ENCODE assay signal across 16 cellular contexts in genomic region chr5:151005187-151005974, GRCh38. TPM values are rescaled to one million over a fixed set of nuclear protein-coding genes. Genes with fewer than 3 reads are reported as not detected.
DNase-seq lines count a peak whose midpoint lies in the region; ATAC-seq and TF ChIP-seq lines count a peak whose summit lies in the region.
"Had no signal": no experiment of that assay in that cellular context is flagged by ENCODE, and none has a peak within 500 bp of the region (broad histone marks: within the 10 kb centered on the region; RNA-seq: fewer than 3 reads in every experiment).

No MANE protein-coding gene starts in this region.

- no peak overlapping the region for H3K4me3 ChIP-seq in colonic mucosa
- no peak overlapping the region for H3K4me3 ChIP-seq in right cardiac atrium (ENCODE audit: low read length)
- no peak overlapping the region for H3K4me3 ChIP-seq in parathyroid adenoma (ENCODE audit: low read depth, low read length)
- no peak overlapping the region for H3K4me3 ChIP-seq in uterus
- H3K4me3 ChIP-seq in SK-N-SH (ENCODE audit: low read depth in 2 of 2, low read length in 1 of 2) = no peak overlapping the region

- intact Hi-C loops in colonic mucosa (cut with DNase I) = no loop called here
- intact Hi-C loops in right cardiac atrium (cut with DNase I) = no loop called here
- intact Hi-C loops in uterus (cut with DNase I; ENCODE audit: low total_unique reads) = loop anchor here (5.0 kb wide), 1 partner anchor 112 kb away; no protein-coding TSS in a partner anchor

- no peak for TF ChIP-seq RAD21 in SK-N-SH (IDR thresholded peaks at IDR 0.05; ENCODE audit: low read length)

- H3K27ac ChIP-seq in colonic mucosa = peak overlapping the region; percentile 60
- peak overlapping the region; percentile 83 for H3K27ac ChIP-seq in right cardiac atrium (ENCODE audit: low read length)
- H3K27ac ChIP-seq in parathyroid adenoma = peak overlapping the region; percentile 69
- peak overlapping the region; percentile 80 to 83 for H3K27ac ChIP-seq in uterus
- no peak overlapping the region for H3K27ac ChIP-seq in SK-N-SH (ENCODE audit: low read depth in 2 of 2, low read length in 1 of 2)
- H3K27ac ChIP-seq: neutrophil had no signal

- H3K27me3 ChIP-seq in colonic mucosa (no peaks in the 10 kb centered on the region), right cardiac atrium (ENCODE audit: control insufficient read depth, insufficient read depth) (no peaks in the 10 kb centered on the region), parathyroid adenoma (ENCODE audit: control insufficient read depth, insufficient read depth, low read length) (no peaks in the 10 kb centered on the region), uterus (no peaks in the 10 kb centered on the region), SK-N-SH (ENCODE audit: insufficient read depth) (no peaks in the 10 kb centered on the region)
- H3K27me3 ChIP-seq: neutrophil had no signal

- POLR2A ChIA-PET in SK-N-SH (lab: Yijun Ruan, JAX) = no interaction called here

- H3K4me1 ChIP-seq in colonic mucosa (peaks cover 3% of the 10 kb centered on the region), right cardiac atrium (ENCODE audit: control insufficient read depth, insufficient read depth, low read length) (peaks cover 12% of the 10 kb centered on the region), parathyroid adenoma (peaks cover 4% of the 10 kb centered on the region), uterus (peaks cover 10 to 16% of the 10 kb centered on the region in 2 donors), SK-N-SH (ENCODE audit: control insufficient read depth in 1 of 2, insufficient read depth in 2 of 2, low read depth in 1 of 2, low read length in 1 of 2) (no peaks in the 10 kb centered on the region)

- no peaks in the 10 kb centered on the region for H3K9me3 ChIP-seq in colonic mucosa
- no peaks in the 10 kb centered on the region for H3K9me3 ChIP-seq in right cardiac atrium (ENCODE audit: control insufficient read depth, low read length)
- no peaks in the 10 kb centered on the region for H3K9me3 ChIP-seq in parathyroid adenoma (ENCODE audit: control insufficient read depth, low read length)
- no peaks in the 10 kb centered on the region for H3K9me3 ChIP-seq in uterus
- H3K9me3 ChIP-seq in SK-N-SH = no peaks in the 10 kb centered on the region
- H3K9me3 ChIP-seq: neutrophil had no signal

- no peaks in the 10 kb centered on the region for H3K9me2 ChIP-seq in SK-N-SH

- TF ChIP-seq CTCF in colonic mucosa (IDR thresholded peaks at IDR 0.05) = no peak
- TF ChIP-seq CTCF in parathyroid adenoma (IDR thresholded peaks at IDR 0.05) = no peak
- no peak for TF ChIP-seq CTCF in uterus (IDR thresholded peaks at IDR 0.05)
- no peak for TF ChIP-seq CTCF in SK-N-SH (IDR thresholded peaks at IDR 0.05)

- TF ChIP-seq EP300 in SK-N-SH (IDR thresholded peaks at IDR 0.05; ENCODE audit: borderline replicate concordance in 1 of 2, low read depth in 1 of 2, low read length in 1 of 2) = no peak

- H3K9ac ChIP-seq in colonic mucosa (ENCODE audit: low read depth in 2 of 2, low read length in 2 of 2) = peak overlapping the region; percentile 26 to 30
- H3K9ac ChIP-seq in parathyroid adenoma = no peak overlapping the region
- H3K9ac ChIP-seq in SK-N-SH = no peak overlapping the region

- no peaks in the 10 kb centered on the region for H3K79me2 ChIP-seq in parathyroid adenoma
- no peaks in the 10 kb centered on the region for H3K79me2 ChIP-seq in SK-N-SH (ENCODE audit: insufficient read depth)

- no peaks in the 10 kb centered on the region for H4K20me1 ChIP-seq in SK-N-SH (ENCODE audit: insufficient read depth)

- H3K4me2 ChIP-seq in parathyroid adenoma (ENCODE audit: low read length) = no peak overlapping the region
- H3K4me2 ChIP-seq in SK-N-SH = no peak overlapping the region

- H2AFZ ChIP-seq in parathyroid adenoma (peak overlapping the region; percentile 13), SK-N-SH (ENCODE audit: low read depth) (no peak overlapping the region)

- no peak for DNase-seq in colonic mucosa
- peak; percentile 41 to 85 (median 64) for DNase-seq in right cardiac atrium
- DNase-seq in uterus = peak; percentile 67 to 79
- no peak for DNase-seq in DMS79 (lab: John Stamatoyannopoulos, UW)
- DNase-seq in SK-N-SH = no peak
- no peak for DNase-seq in MV-4-11 (lab: John Stamatoyannopoulos, UW)
- DNase-seq: activated CD4-positive, alpha-beta T cell treated with anti-CD3 and anti-CD28 coated beads, Interleukin-2, amount 10 ng/mL, durations not matched to agents 24 days and 14 days; CD8-positive, alpha-beta T cell; erythroblast; immature natural killer cell; NCI-H2107; stimulated activated CD4-positive, alpha-beta T cell treated with anti-CD3 and anti-CD28 coated beads, Interleukin-1b, Interleukin-23, amount 100 ng/mL, for 48 hours had no signal

- no peaks in the 10 kb centered on the region for H3F3A ChIP-seq in SK-N-SH (replicated peaks; ENCODE audit: insufficient read depth)

- H3K36me3 ChIP-seq in colonic mucosa = no peaks in the 10 kb centered on the region
- H3K36me3 ChIP-seq in parathyroid adenoma (ENCODE audit: control insufficient read depth, insufficient read depth, low read length) = no peaks in the 10 kb centered on the region
- H3K36me3 ChIP-seq in uterus = no peaks in the 10 kb centered on the region
- no peaks in the 10 kb centered on the region for H3K36me3 ChIP-seq in SK-N-SH (replicated peaks in 1 of 2; ENCODE audit: control insufficient read depth in 1 of 2, insufficient read depth in 2 of 2, low read length in 1 of 2)
- H3K36me3 ChIP-seq: neutrophil had no signal

- CTCF ChIA-PET in SK-N-SH (lab: Yijun Ruan, JAX) = interaction anchor here (1.0 to 1.8 kb wide), 5 partner anchors 43 to 160 kb away, joined by 3 to 10 read pairs (median 5); no protein-coding TSS in a partner anchor

- WGBS in right cardiac atrium = 44% methylated on average over 5 of the region's 5 CpGs
- 32% methylated on average over 5 of the region's 5 CpGs for WGBS in SK-N-SH (ENCODE audit: low lambda C conversion rate)

- TF ChIP-seq POLR2A in uterus (IDR thresholded peaks at IDR 0.05) = no peak

- peak; percentile 53 to 70 for ATAC-seq in right cardiac atrium
- ATAC-seq: activated T-helper 17 cell treated with anti-CD3 and anti-CD28 coated beads, Interleukin-2, amount 50 U/mL, for 72 hours; CD8-positive, alpha-beta T cell had no signal

TF ChIP-seq in SK-N-SH, 30 proteins besides CTCF, POLR2A, EP300 and RAD21:
- TF ChIP-seq GATA2 (CRISPR knock-in tag; IDR thresholded peaks at IDR 0.05) = no peak

RNA-seq across cellular contexts. Expression of gene GPX3, which starts 15.0 kb away (rescaled TPM):
- total RNA-seq in colonic mucosa = 10 to 100 TPM; 30.2 to 60.5 TPM
- 1,000 to 10,000 TPM; 1,359 to 2,012 (median 1,429) TPM for total RNA-seq in right cardiac atrium
- polyA plus RNA-seq in right cardiac atrium = 1,982 TPM
- total RNA-seq in uterus = 1,000 to 10,000 TPM in 1 of 4 donors, 100 to 1,000 TPM in 2, 1 to 10 TPM in 1; 5.7 to 1,241 (median 263) TPM
- polyA plus RNA-seq in SK-N-SH (2012; rRNA removed) = 3.2 and 3.8 TPM in 2 replicates
- 2.9 and 3.5 TPM in 2 replicates for polyA plus RNA-seq in SK-N-SH (2012; cell fraction: cytosol; rRNA removed)
- 0.77 and 1.1 TPM in 2 replicates for polyA plus RNA-seq in SK-N-SH (2012; cell fraction: nucleus; rRNA removed)
- total RNA-seq: activated CD4-positive, alpha-beta T cell treated with anti-CD3 and anti-CD28 coated beads, Interleukin-2, amount 10 ng/mL, durations not matched to agents 24 days and 14 days; activated T-helper 17 cell treated with anti-CD3 and anti-CD28 coated beads, Interleukin-2, amount 50 U/mL, for 72 hours; CD8-positive, alpha-beta T cell; T-helper 1 cell treated with Interleukin-12 subunit alpha and Interleukin-12 subunit beta and Interleukin-4 antibody, amounts not matched to agents 30 ng/mL and 1 ng/mL, for 36 hours had no signal

Comparison
In these comparisons a context has a peak if more than half of its experiments do, and no peak if none do; other contexts are left out.
1. DNase-seq: peak in right cardiac atrium (3 of 3) and uterus (2 of 2); none in colonic mucosa (single experiment), DMS79 (single experiment), SK-N-SH (single experiment) and MV-4-11 (single experiment).
2. H3K27ac ChIP-seq: peak in colonic mucosa (single experiment), right cardiac atrium (single experiment), parathyroid adenoma (single experiment) and uterus (2 of 2); none in SK-N-SH (0 of 2).
3. H3K9ac ChIP-seq: peak in colonic mucosa (2 of 2); none in parathyroid adenoma (single experiment) and SK-N-SH (single experiment).